In the genomic region with DNA sequence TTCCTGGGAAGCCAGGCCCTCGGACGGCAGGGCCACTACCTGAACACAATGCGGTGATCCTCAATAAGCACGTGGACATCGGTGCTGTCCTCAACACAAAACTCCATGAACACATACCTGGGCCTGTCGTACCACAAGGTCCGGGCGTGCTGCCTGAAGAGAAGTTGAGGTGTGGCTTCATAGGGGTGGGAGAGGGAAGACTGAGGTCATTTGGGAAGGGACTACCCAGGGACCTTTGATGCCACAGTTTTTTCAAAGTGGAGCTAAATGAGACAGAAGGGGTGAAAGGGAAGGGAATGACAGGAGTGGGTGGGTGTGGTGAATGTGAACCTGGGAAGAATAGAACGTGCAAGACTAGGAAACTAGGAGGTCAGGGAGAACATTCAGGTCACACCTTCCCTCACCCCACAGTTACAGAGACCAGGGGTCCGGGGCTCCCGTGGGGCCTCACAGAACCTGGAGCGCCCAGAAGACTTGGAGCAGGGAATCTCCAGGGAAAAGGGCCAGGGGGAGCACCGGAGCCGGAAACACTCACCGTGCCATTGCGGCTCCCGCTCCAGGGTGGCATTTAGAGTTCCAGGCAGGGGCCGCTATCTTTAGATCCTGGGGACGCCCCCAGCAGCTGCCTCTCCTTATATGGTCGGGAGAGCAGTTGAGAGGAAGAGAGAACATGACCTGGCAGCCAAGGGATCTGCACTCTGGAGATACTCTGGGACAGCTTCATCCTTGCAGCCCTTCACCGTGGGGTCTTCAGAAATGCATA, we compare ENCODE assay signal across 2 cellular contexts.
TF ChIP-seq lines count a peak whose summit lies in the region.

Gene PTGES3L, minus strand, starts transcription at position 570 of the 763 bp plus-strand sequence. Its CDS starts 27 bp downstream, at position 543.

TF ChIP-seq in GM12891, 5 proteins besides CTCF, POLR2A, EP300 and RAD21 (continued from another document):
- no peak for TF ChIP-seq POLR2AphosphoS5 (IDR thresholded peaks at IDR 0.05; ENCODE audit: low read depth, low read length)
- no peak for TF ChIP-seq PAX5 (IDR thresholded peaks at IDR 0.05; ENCODE audit: insufficient read depth, low read length, severe bottlenecking)

TF ChIP-seq in HepG2, 621 proteins besides CTCF, POLR2A, EP300 and RAD21 (continued from another document and continues in another):
- no peak for TF ChIP-seq ZNF7 (CRISPR knock-in tag; IDR thresholded peaks at IDR 0.05)
- no peak for TF ChIP-seq ASH2L (IDR thresholded peaks at IDR 0.05; ENCODE audit: insufficient read length, low read depth, low read length)
- no peak for TF ChIP-seq SSRP1 (CRISPR knock-in tag; IDR thresholded peaks at IDR 0.05)
- TF ChIP-seq, protein P1, sequence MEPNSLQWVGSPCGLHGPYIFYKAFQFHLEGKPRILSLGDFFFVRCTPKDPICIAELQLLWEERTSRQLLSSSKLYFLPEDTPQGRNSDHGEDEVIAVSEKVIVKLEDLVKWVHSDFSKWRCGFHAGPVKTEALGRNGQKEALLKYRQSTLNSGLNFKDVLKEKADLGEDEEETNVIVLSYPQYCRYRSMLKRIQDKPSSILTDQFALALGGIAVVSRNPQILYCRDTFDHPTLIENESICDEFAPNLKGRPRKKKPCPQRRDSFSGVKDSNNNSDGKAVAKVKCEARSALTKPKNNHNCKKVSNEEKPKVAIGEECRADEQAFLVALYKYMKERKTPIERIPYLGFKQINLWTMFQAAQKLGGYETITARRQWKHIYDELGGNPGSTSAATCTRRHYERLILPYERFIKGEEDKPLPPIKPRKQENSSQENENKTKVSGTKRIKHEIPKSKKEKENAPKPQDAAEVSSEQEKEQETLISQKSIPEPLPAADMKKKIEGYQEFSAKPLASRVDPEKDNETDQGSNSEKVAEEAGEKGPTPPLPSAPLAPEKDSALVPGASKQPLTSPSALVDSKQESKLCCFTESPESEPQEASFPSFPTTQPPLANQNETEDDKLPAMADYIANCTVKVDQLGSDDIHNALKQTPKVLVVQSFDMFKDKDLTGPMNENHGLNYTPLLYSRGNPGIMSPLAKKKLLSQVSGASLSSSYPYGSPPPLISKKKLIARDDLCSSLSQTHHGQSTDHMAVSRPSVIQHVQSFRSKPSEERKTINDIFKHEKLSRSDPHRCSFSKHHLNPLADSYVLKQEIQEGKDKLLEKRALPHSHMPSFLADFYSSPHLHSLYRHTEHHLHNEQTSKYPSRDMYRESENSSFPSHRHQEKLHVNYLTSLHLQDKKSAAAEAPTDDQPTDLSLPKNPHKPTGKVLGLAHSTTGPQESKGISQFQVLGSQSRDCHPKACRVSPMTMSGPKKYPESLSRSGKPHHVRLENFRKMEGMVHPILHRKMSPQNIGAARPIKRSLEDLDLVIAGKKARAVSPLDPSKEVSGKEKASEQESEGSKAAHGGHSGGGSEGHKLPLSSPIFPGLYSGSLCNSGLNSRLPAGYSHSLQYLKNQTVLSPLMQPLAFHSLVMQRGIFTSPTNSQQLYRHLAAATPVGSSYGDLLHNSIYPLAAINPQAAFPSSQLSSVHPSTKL (CRISPR knock-in tag; IDR thresholded peaks at IDR 0.05) = no peak; the same call in 1 of the 2 replicates
- TF ChIP-seq ZNF850 (CRISPR knock-in tag; conservative IDR thresholded peaks at IDR 0.05) = no peak
- TF ChIP-seq IKZF5 (CRISPR knock-in tag; IDR thresholded peaks at IDR 0.05) = no peak
- no peak for TF ChIP-seq ARNT2 (CRISPR knock-in tag; IDR thresholded peaks at IDR 0.05; ENCODE audit: low read depth)
- no peak for TF ChIP-seq ZNF124 (CRISPR knock-in tag; IDR thresholded peaks at IDR 0.05)
- no peak; the same call in 1 of the 2 replicates for TF ChIP-seq RXRA (CRISPR knock-in tag; IDR thresholded peaks at IDR 0.05)
- TF ChIP-seq NR3C1 (CRISPR knock-in tag; IDR thresholded peaks at IDR 0.05) = no peak
- no peak for TF ChIP-seq RFXANK (CRISPR knock-in tag; IDR thresholded peaks at IDR 0.05)
- TF ChIP-seq ZFY (CRISPR knock-in tag; IDR thresholded peaks at IDR 0.05) = no peak
- no peak for TF ChIP-seq ATF7-NPFF (CRISPR knock-in tag; IDR thresholded peaks at IDR 0.05; ENCODE audit: low read depth)
- no peak; the same call in 1 of the 2 replicates for TF ChIP-seq ZNF556 (CRISPR knock-in tag; IDR thresholded peaks at IDR 0.05; ENCODE audit: borderline replicate concordance)
- no peak for TF ChIP-seq KAT2B (IDR thresholded peaks at IDR 0.05; ENCODE audit: borderline replicate concordance, low read depth, low read length)
- no peak for TF ChIP-seq HOXA7 (CRISPR knock-in tag; IDR thresholded peaks at IDR 0.05)
- TF ChIP-seq ZKSCAN8 (CRISPR knock-in tag; IDR thresholded peaks at IDR 0.05; ENCODE audit: borderline replicate concordance) = no peak
- TF ChIP-seq, protein P2, sequence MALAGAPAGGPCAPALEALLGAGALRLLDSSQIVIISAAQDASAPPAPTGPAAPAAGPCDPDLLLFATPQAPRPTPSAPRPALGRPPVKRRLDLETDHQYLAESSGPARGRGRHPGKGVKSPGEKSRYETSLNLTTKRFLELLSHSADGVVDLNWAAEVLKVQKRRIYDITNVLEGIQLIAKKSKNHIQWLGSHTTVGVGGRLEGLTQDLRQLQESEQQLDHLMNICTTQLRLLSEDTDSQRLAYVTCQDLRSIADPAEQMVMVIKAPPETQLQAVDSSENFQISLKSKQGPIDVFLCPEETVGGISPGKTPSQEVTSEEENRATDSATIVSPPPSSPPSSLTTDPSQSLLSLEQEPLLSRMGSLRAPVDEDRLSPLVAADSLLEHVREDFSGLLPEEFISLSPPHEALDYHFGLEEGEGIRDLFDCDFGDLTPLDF (CRISPR knock-in tag; IDR thresholded peaks at IDR 0.05) = no peak
- TF ChIP-seq NFATC3 (CRISPR knock-in tag; IDR thresholded peaks at IDR 0.05) = no peak
- TF ChIP-seq ZBTB39 (CRISPR knock-in tag; IDR thresholded peaks at IDR 0.05) = no peak
- TF ChIP-seq ZNF580 (CRISPR knock-in tag; IDR thresholded peaks at IDR 0.05; ENCODE audit: borderline replicate concordance, low read depth) = no peak
- TF ChIP-seq KDM4B (CRISPR knock-in tag; IDR thresholded peaks at IDR 0.05) = 0 out of 2 replicates have a peak, but pooled peaks have one; percentile 25
- 0 out of 2 replicates have a peak, but pooled peaks have one; percentile 8 for TF ChIP-seq ZNF609 (CRISPR knock-in tag; IDR thresholded peaks at IDR 0.05; ENCODE audit: borderline replicate concordance)
- no peak for TF ChIP-seq AGO1 (IDR thresholded peaks at IDR 0.05; ENCODE audit: low read depth, low read length, poor library complexity, severe bottlenecking)
- TF ChIP-seq GPN1 (CRISPR knock-in tag; IDR thresholded peaks at IDR 0.05; ENCODE audit: borderline replicate concordance) = no peak
- TF ChIP-seq HMGXB3 (CRISPR knock-in tag; IDR thresholded peaks at IDR 0.05; ENCODE audit: borderline replicate concordance) = no peak
- peak; percentile 94 for TF ChIP-seq ZNF263 (CRISPR knock-in tag; IDR thresholded peaks at IDR 0.05)
- no peak; the same call in 1 of the 2 replicates for TF ChIP-seq ISL2 (CRISPR knock-in tag; IDR thresholded peaks at IDR 0.05)
- TF ChIP-seq TEAD2 (CRISPR knock-in tag; IDR thresholded peaks at IDR 0.05) = no peak
- TF ChIP-seq, protein P3, sequence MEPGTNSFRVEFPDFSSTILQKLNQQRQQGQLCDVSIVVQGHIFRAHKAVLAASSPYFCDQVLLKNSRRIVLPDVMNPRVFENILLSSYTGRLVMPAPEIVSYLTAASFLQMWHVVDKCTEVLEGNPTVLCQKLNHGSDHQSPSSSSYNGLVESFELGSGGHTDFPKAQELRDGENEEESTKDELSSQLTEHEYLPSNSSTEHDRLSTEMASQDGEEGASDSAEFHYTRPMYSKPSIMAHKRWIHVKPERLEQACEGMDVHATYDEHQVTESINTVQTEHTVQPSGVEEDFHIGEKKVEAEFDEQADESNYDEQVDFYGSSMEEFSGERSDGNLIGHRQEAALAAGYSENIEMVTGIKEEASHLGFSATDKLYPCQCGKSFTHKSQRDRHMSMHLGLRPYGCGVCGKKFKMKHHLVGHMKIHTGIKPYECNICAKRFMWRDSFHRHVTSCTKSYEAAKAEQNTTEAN (CRISPR knock-in tag; conservative IDR thresholded peaks at IDR 0.05) = no peak
- no peak for TF ChIP-seq TBP (CRISPR knock-in tag; IDR thresholded peaks at IDR 0.05)
- TF ChIP-seq ATF3 (CRISPR knock-in tag; IDR thresholded peaks at IDR 0.05) = no peak; the same call in 1 of the 2 replicates
- TF ChIP-seq ZNF326 (CRISPR knock-in tag; IDR thresholded peaks at IDR 0.05; ENCODE audit: borderline replicate concordance) = no peak
- TF ChIP-seq ZNF564 (CRISPR knock-in tag; IDR thresholded peaks at IDR 0.05) = no peak
